ENCODE assay signal across 1 cellular context in genomic region chr5:179261301-179262125, GRCh38.
TF ChIP-seq lines count a peak whose summit lies in the region.

No MANE protein-coding gene starts in this region.

TF ChIP-seq in HepG2, 621 proteins besides CTCF, POLR2A, EP300 and RAD21 (continued from another document and continues in another):
- no peak for TF ChIP-seq ZBTB49 (CRISPR knock-in tag; IDR thresholded peaks at IDR 0.05; ENCODE audit: borderline replicate concordance)
- TF ChIP-seq EHMT2 (IDR thresholded peaks at IDR 0.05; ENCODE audit: borderline replicate concordance, low read depth, low read length) = no peak
- TF ChIP-seq AKNA (CRISPR knock-in tag; IDR thresholded peaks at IDR 0.05; ENCODE audit: borderline replicate concordance) = no peak
- no peak for TF ChIP-seq ZFP62 (CRISPR knock-in tag; IDR thresholded peaks at IDR 0.05)
- TF ChIP-seq ZBTB8A (CRISPR knock-in tag; IDR thresholded peaks at IDR 0.05; ENCODE audit: borderline replicate concordance, low read depth) = no peak
- TF ChIP-seq RELA (CRISPR knock-in tag; IDR thresholded peaks at IDR 0.05) = no peak
- TF ChIP-seq ZMYM4 (CRISPR knock-in tag; IDR thresholded peaks at IDR 0.05) = no peak
- TF ChIP-seq REST (IDR thresholded peaks at IDR 0.05; ENCODE audit: borderline replicate concordance in 1 of 2, low read depth in 1 of 2, low read length in 2 of 2) = no peak
- no peak for TF ChIP-seq ZHX1 (CRISPR knock-in tag; IDR thresholded peaks at IDR 0.05; ENCODE audit: low read depth)
- no peak for TF ChIP-seq GATA4 (IDR thresholded peaks at IDR 0.05; ENCODE audit: borderline replicate concordance, low read depth)
- no peak for TF ChIP-seq SRSF4 (IDR thresholded peaks at IDR 0.05; ENCODE audit: low read depth, low read length, poor library complexity, severe bottlenecking)
- TF ChIP-seq ZNF652 (CRISPR knock-in tag; IDR thresholded peaks at IDR 0.05; ENCODE audit: borderline replicate concordance, low read depth) = no peak
- no peak for TF ChIP-seq MED13 (CRISPR knock-in tag; IDR thresholded peaks at IDR 0.05)
- no peak for TF ChIP-seq GLMP (CRISPR knock-in tag; IDR thresholded peaks at IDR 0.05; ENCODE audit: borderline replicate concordance)
- no peak for TF ChIP-seq ZKSCAN8 (CRISPR knock-in tag; IDR thresholded peaks at IDR 0.05; ENCODE audit: borderline replicate concordance)
- no peak for TF ChIP-seq GLI4 (CRISPR knock-in tag; IDR thresholded peaks at IDR 0.05; ENCODE audit: borderline replicate concordance)
- TF ChIP-seq NR0B2 (CRISPR knock-in tag; IDR thresholded peaks at IDR 0.05) = no peak
- TF ChIP-seq HOXA3 (CRISPR knock-in tag; IDR thresholded peaks at IDR 0.05) = peak; percentile 22; the same call in 1 of the 2 replicates
- no peak for TF ChIP-seq LBX2 (CRISPR knock-in tag; IDR thresholded peaks at IDR 0.05; ENCODE audit: borderline replicate concordance)
- 0 out of 2 replicates have a peak, but pooled peaks have one; percentile 42 for TF ChIP-seq ISX (CRISPR knock-in tag; conservative IDR thresholded peaks at IDR 0.05)
- 0 out of 2 replicates have a peak, but pooled peaks have one; percentile 37 for TF ChIP-seq ERF (CRISPR knock-in tag; IDR thresholded peaks at IDR 0.05)
- peak; percentile 55 for TF ChIP-seq YY1 (IDR thresholded peaks at IDR 0.05; ENCODE audit: insufficient read depth, insufficient replicate concordance, low read depth, low read length)
- TF ChIP-seq ZFAT (CRISPR knock-in tag; conservative IDR thresholded peaks at IDR 0.05) = no peak
- no peak for TF ChIP-seq ZMAT3 (CRISPR knock-in tag; conservative IDR thresholded peaks at IDR 0.05)
- 0 out of 2 replicates have a peak, but pooled peaks have one; percentile 30 for TF ChIP-seq BRCA1 (CRISPR knock-in tag; IDR thresholded peaks at IDR 0.05)
- no peak for TF ChIP-seq HES4 (CRISPR knock-in tag; IDR thresholded peaks at IDR 0.05; ENCODE audit: borderline replicate concordance)
- no peak for TF ChIP-seq CC2D1A (CRISPR knock-in tag; IDR thresholded peaks at IDR 0.05)
- no peak for TF ChIP-seq NFIC (IDR thresholded peaks at IDR 0.05; ENCODE audit: low read length)
- no peak for TF ChIP-seq ZBTB7A (CRISPR knock-in tag; IDR thresholded peaks at IDR 0.05)
- TF ChIP-seq ZNF333 (CRISPR knock-in tag; IDR thresholded peaks at IDR 0.05; ENCODE audit: borderline replicate concordance) = no peak
- no peak for TF ChIP-seq ZXDC (CRISPR knock-in tag; IDR thresholded peaks at IDR 0.05)
- no peak for TF ChIP-seq KLF6 (CRISPR knock-in tag; IDR thresholded peaks at IDR 0.05)
- no peak for TF ChIP-seq NPAS2 (CRISPR knock-in tag; IDR thresholded peaks at IDR 0.05; ENCODE audit: borderline replicate concordance)
- no peak for TF ChIP-seq CBX2 (IDR thresholded peaks at IDR 0.05; ENCODE audit: low read depth, low read length)
- no peak for TF ChIP-seq CBX2 (CRISPR knock-in tag; IDR thresholded peaks at IDR 0.05; ENCODE audit: low read depth)
- TF ChIP-seq PATZ1 (CRISPR knock-in tag; IDR thresholded peaks at IDR 0.05) = 0 out of 2 replicates have a peak, but pooled peaks have one; percentile 16
- TF ChIP-seq HMGA1 (CRISPR knock-in tag; conservative IDR thresholded peaks at IDR 0.05) = no peak
- TF ChIP-seq ZNF441 (CRISPR knock-in tag; IDR thresholded peaks at IDR 0.05; ENCODE audit: borderline replicate concordance) = no peak
- no peak for TF ChIP-seq RORA (CRISPR knock-in tag; IDR thresholded peaks at IDR 0.05)
- no peak for TF ChIP-seq PCBP1 (IDR thresholded peaks at IDR 0.05; ENCODE audit: borderline replicate concordance, low read depth, low read length)
- TF ChIP-seq ZNF501 (CRISPR knock-in tag; IDR thresholded peaks at IDR 0.05) = peak; percentile 44; the same call in 1 of the 2 replicates
- no peak for TF ChIP-seq CREB1 (IDR thresholded peaks at IDR 0.05)
- no peak for TF ChIP-seq CREB1 (CRISPR knock-in tag; IDR thresholded peaks at IDR 0.05)
